In genomic region chr14:103576371-103577024, GRCh38 we compare ENCODE assay signal across 7 cellular contexts. TPM values are rescaled to one million over a fixed set of nuclear protein-coding genes. Genes with fewer than 3 reads are reported as not detected.
DNase-seq lines count a peak whose midpoint lies in the region; ATAC-seq, FAIRE-seq and TF ChIP-seq lines count a peak whose summit lies in the region.

No MANE protein-coding gene starts in this region.

- no peaks in the 10 kb centered on the region; the same call in 1 of the 2 replicates for H3K27me3 Mint-ChIP-seq in HFFc6 (ENCODE audit: insufficient read depth)

- H3K4me3 Mint-ChIP-seq in HFFc6 = peak overlapping the region; percentile 51

- DNase-seq in HFFc6 (peak; percentile 87), SW480 (ENCODE audit: low spot score) (peak; percentile 82), foreskin melanocyte (peak; percentile 88), occipital lobe (lab: John Stamatoyannopoulos, UW) (peak; percentile 62), GM19239 (ENCODE audit: insufficient read length, low spot score) (no peak)
- DNase-seq in activated CD8-positive, alpha-beta memory T cell treated with anti-CD3 and anti-CD28 coated beads, Interleukin-2, amount 50 U/mL, for 4 hours = no peak

- no peaks in the 10 kb centered on the region for H3K9me3 Mint-ChIP-seq in HFFc6

- ATAC-seq in GM21390 (IDR thresholded peaks at IDR 0.05; ENCODE audit: unreplicated experiment) = no peak

- peaks cover 22% of the 10 kb centered on the region for H3K4me1 Mint-ChIP-seq in HFFc6 (ENCODE audit: low read depth)

- peaks cover 21% of the 10 kb centered on the region for H3K36me3 Mint-ChIP-seq in HFFc6 (ENCODE audit: low read depth)

- H3K27ac Mint-ChIP-seq in HFFc6 = peak overlapping the region; percentile 95

- FAIRE-seq in GM19239 (lab: Jason Lieb, UNC) = no peak

- no peak for TF ChIP-seq CTCF in HFFc6 (IDR thresholded peaks at IDR 0.05)

RNA-seq across cellular contexts. Expression of gene COA8, which starts 13.7 kb away (rescaled TPM):
- 10 to 100 TPM; 38.7 to 54.8 (median 46.9) TPM for total RNA-seq in HFFc6 (2021; fragmentation: NEBNext Ultra II Directional; extraction: Animal tissue kit (Norgen Biotek cat#: 25700))
- 27.5 TPM for total RNA-seq in occipital lobe

RNA-seq across cellular contexts. Expression of gene BAG5, which starts 14.0 kb away (rescaled TPM):
- 10 to 100 TPM; 22.6 to 25.8 (median 23.6) TPM for total RNA-seq in HFFc6 (2021; fragmentation: NEBNext Ultra II Directional; extraction: Animal tissue kit (Norgen Biotek cat#: 25700))
- 46.6 TPM for total RNA-seq in occipital lobe

RNA-seq across cellular contexts. Expression of gene TRMT61A, which starts 47.5 kb away (rescaled TPM):
- total RNA-seq in HFFc6 (2021; fragmentation: NEBNext Ultra II Directional; extraction: Animal tissue kit (Norgen Biotek cat#: 25700)) = 10 to 100 TPM; 12.0 to 14.9 (median 13.4) TPM
- 5.9 TPM for total RNA-seq in occipital lobe

RNA-seq across cellular contexts. Expression of gene KLC1, which starts 52.5 kb away (rescaled TPM):
- total RNA-seq in HFFc6 (2021; fragmentation: NEBNext Ultra II Directional; extraction: Animal tissue kit (Norgen Biotek cat#: 25700)) = 100 to 1,000 TPM; 179 to 204 (median 189) TPM
- 355 TPM for total RNA-seq in occipital lobe

RNA-seq across cellular contexts. Expression of gene CKB, which starts 53.9 kb away (rescaled TPM):
- 10 to 100 TPM; 16.6 to 31.3 (median 19.4) TPM for total RNA-seq in HFFc6 (2021; fragmentation: NEBNext Ultra II Directional; extraction: Animal tissue kit (Norgen Biotek cat#: 25700))
- 278 TPM for total RNA-seq in occipital lobe

Comparison
In these comparisons a context has a peak if more than half of its experiments do, and no peak if none do; other contexts are left out.
1. DNase-seq: peak in HFFc6 (single experiment), SW480 (single experiment), foreskin melanocyte (single experiment) and occipital lobe (single experiment); none in GM19239 (single experiment) and activated CD8-positive, alpha-beta memory T cell treated with anti-CD3 and anti-CD28 coated beads, Interleukin-2, amount 50 U/mL, for 4 hours (single experiment).